In the genomic region with DNA sequence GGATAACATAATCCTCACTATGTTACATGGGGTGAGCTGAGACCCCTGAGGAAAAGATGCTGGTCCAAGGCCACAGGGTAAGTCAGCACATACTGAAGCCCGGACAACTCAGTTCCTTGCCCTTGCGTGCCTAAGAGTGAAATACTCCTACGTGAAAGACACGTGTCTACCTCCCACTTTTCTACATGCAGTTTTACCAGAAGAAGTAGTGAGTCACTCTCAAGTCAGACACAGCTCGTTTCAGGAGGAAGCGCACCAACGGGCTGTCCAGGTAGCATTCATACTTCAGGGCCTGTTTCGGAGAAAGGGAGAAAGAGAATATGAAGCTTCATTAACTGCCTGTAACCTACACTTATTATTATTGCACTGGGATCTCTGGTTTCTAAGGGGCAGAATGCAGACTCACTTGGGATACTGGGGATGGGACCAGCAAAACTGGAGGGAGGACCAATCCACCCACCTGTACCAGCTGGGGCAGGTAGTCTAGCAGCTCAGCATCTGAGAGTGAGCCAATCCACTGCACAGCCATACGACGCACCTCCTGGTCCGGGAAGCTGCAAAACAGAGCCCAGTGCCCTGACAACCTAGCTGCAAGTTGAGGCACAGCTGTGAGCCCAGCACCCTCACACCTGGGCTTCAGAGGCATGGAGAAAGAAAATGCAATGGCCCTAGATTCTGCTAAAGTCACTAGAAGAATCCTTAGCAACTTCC, we compare ENCODE assay signal across 13 cellular contexts. TPM values are rescaled to one million over a fixed set of nuclear protein-coding genes. Genes with fewer than 3 reads are reported as not detected.
DNase-seq lines count a peak whose midpoint lies in the region; ATAC-seq, FAIRE-seq and TF ChIP-seq lines count a peak whose summit lies in the region.
"Had no signal": no experiment of that assay in that cellular context is flagged by ENCODE, and none has a peak within 500 bp of the region (broad histone marks: within the 10 kb centered on the region; RNA-seq: fewer than 3 reads in every experiment).

No MANE protein-coding gene starts in this region.

- H3K4me2 ChIP-seq in K562 (ENCODE audit: insufficient read depth, low read length): no peak overlapping the region

- CTCF ChIA-PET in K562 (lab: Yijun Ruan, JAX; ENCODE audit: low intra/inter-chr PET ratio): interaction anchor here (4.0 kb wide), 1 partner anchor 59 kb away, joined by 29 read pairs; no protein-coding TSS in a partner anchor

- H3K36me3 ChIP-seq in left ventricle myocardium inferior (peaks cover 97% of the 10 kb centered on the region), heart left ventricle (peaks cover 0 to 99% (median 88%) of the 10 kb centered on the region in 9 donors), K562 (ENCODE audit: control insufficient read depth, insufficient read depth, low read length) (no peaks in the 10 kb centered on the region; the same call in 2 of the 3 replicates), urinary bladder (ENCODE audit: insufficient read depth) (no peaks in the 10 kb centered on the region)

- no peak overlapping the region for H3K4me3 ChIP-seq in left ventricle myocardium inferior
- no peak overlapping the region for H3K4me3 ChIP-seq in heart left ventricle
- H3K4me3 ChIP-seq in K562: no peak overlapping the region
- no peak overlapping the region for H3K4me3 ChIP-seq in urinary bladder (ENCODE audit: low read depth, low read length)
- H3K4me3 ChIP-seq: GM23248 had no signal

- H3K9me3 Mint-ChIP-seq in mesothelial cell of epicardium (no peaks in the 10 kb centered on the region), progenitor cell of endocrine pancreas (ENCODE audit: low read depth) (no peaks in the 10 kb centered on the region)

- H3K9me3 ChIP-seq in left ventricle myocardium inferior (replicated peaks) (no peaks in the 10 kb centered on the region), heart left ventricle (no peaks in the 10 kb centered on the region), K562 (replicated peaks; ENCODE audit: control insufficient read depth, insufficient read depth, low read depth, low read length) (no peaks in the 10 kb centered on the region)
- H3K9me3 ChIP-seq: BE2C had no signal

- no peak for DNase-seq in left ventricle myocardium inferior
- DNase-seq in heart left ventricle: no peak
- peak in 2 of 4 experiments; percentile 38 to 41 for DNase-seq in K562 (ENCODE audit: extremely low read depth in 1 of 4, low spot score in 3 of 4)
- no peak for DNase-seq in mesothelial cell of epicardium (ENCODE audit: low spot score in 2 of 2, unreplicated experiment in 2 of 2)
- no peak for DNase-seq in progenitor cell of endocrine pancreas (ENCODE audit: low spot score, unreplicated experiment)
- DNase-seq in AG08395 (ENCODE audit: low spot score): no peak
- DNase-seq: BE2C, GM23248, NCI-H1930 had no signal

- POLR2A ChIA-PET in K562 (lab: Yijun Ruan, JAX): interaction anchor here (0.5 to 1.5 kb wide), 5 partner anchors 9 to 387 kb away, joined by 3 to 5 read pairs (median 3); no protein-coding TSS in a partner anchor

- H2AFZ ChIP-seq in K562 (ENCODE audit: low read depth, low read length): no peak overlapping the region
- H2AFZ ChIP-seq: GM23248 had no signal

- no peaks in the 10 kb centered on the region for H3K9me1 ChIP-seq in K562 (ENCODE audit: control insufficient read depth, insufficient read depth, low read length)

- H3K27me3 Mint-ChIP-seq in mesothelial cell of epicardium (ENCODE audit: low read depth): no peaks in the 10 kb centered on the region
- no peaks in the 10 kb centered on the region for H3K27me3 Mint-ChIP-seq in progenitor cell of endocrine pancreas

- H3K27me3 ChIP-seq in left ventricle myocardium inferior (ENCODE audit: low read depth): no peaks in the 10 kb centered on the region
- no peaks in the 10 kb centered on the region for H3K27me3 ChIP-seq in heart left ventricle
- peaks cover 20 to 56% of the 10 kb centered on the region in 2 experiments; a peak in 4 of 5 replicates for H3K27me3 ChIP-seq in K562 (ENCODE audit: control insufficient read depth in 2 of 2, insufficient read depth in 2 of 2, low read length in 2 of 2)
- H3K27me3 ChIP-seq: BE2C had no signal

- WGBS in heart left ventricle, 4 donors: 80 to 88% (median 83%) methylated on average over 11 of the region's 11 CpGs
- 6% methylated on average over 11 of the region's 11 CpGs for WGBS in K562 (ENCODE audit: insufficient coverage, low coverage, missing lambda C conversion rate)
- 74% methylated on average over 11 of the region's 11 CpGs for WGBS in urinary bladder

- H3K4me3 Mint-ChIP-seq in mesothelial cell of epicardium: no peak overlapping the region
- H3K4me3 Mint-ChIP-seq in progenitor cell of endocrine pancreas (ENCODE audit: low read depth): no peak overlapping the region

- no peak for FAIRE-seq in K562 (lab: Jason Lieb, UNC)
- FAIRE-seq: endometrium, kidney had no signal

- H3K9ac ChIP-seq in K562 (ENCODE audit: insufficient read depth in 1 of 2, low read depth in 2 of 2, low read length in 2 of 2): peak overlapping the region in 1 of 2 experiments; percentile 26; a peak in 1 of 4 replicates
- H3K9ac ChIP-seq: GM23248 had no signal

- in situ Hi-C loops in K562 (cut with MboI): no loop called here

- H4K20me1 ChIP-seq in K562 (replicated peaks; ENCODE audit: control insufficient read depth, insufficient read depth, low read length): 0 out of 2 replicates have a peak, but pooled peaks cover 3% of the 10 kb centered on the region

- TF ChIP-seq CTCF in left ventricle myocardium inferior (IDR thresholded peaks at IDR 0.05; ENCODE audit: borderline replicate concordance): no peak
- TF ChIP-seq CTCF in heart left ventricle (IDR thresholded peaks at IDR 0.05): no peak
- no peak for TF ChIP-seq CTCF in K562 (IDR thresholded peaks at IDR 0.05 in 2 of 3, conservative IDR thresholded peaks at IDR 0.05 in 1 of 3; ENCODE audit: insufficient read depth in 2 of 3, low read depth in 1 of 3, low read length in 3 of 3)
- no peak for TF ChIP-seq CTCF in mesothelial cell of epicardium (IDR thresholded peaks at IDR 0.05; ENCODE audit: unreplicated experiment)
- TF ChIP-seq CTCF in progenitor cell of endocrine pancreas (IDR thresholded peaks at IDR 0.05; ENCODE audit: unreplicated experiment): no peak

- H3K4me1 ChIP-seq in left ventricle myocardium inferior: peaks cover 86% of the 10 kb centered on the region
- peaks cover 5 to 69% (median 40%) of the 10 kb centered on the region in 12 donors for H3K4me1 ChIP-seq in heart left ventricle
- H3K4me1 ChIP-seq in K562 (replicated peaks in 1 of 2; ENCODE audit: control insufficient read depth in 2 of 2, insufficient read depth in 2 of 2, low read length in 2 of 2): no peaks in the 10 kb centered on the region
- H3K4me1 ChIP-seq in urinary bladder (ENCODE audit: insufficient read depth): no peaks in the 10 kb centered on the region

- TF ChIP-seq EP300 in K562 (IDR thresholded peaks at IDR 0.05; ENCODE audit: low read length): no peak

- peaks cover 31% of the 10 kb centered on the region for H3K4me1 Mint-ChIP-seq in mesothelial cell of epicardium
- H3K4me1 Mint-ChIP-seq in progenitor cell of endocrine pancreas (ENCODE audit: low read depth): peaks cover 4% of the 10 kb centered on the region

- intact Hi-C loops in left ventricle myocardium inferior (cut with micrococcal nuclease) (no loop called here), heart left ventricle (cut with DNase I) (loop anchor here in 1 of 10 donors (10.0 kb wide), 1 partner anchor 361 kb away; no protein-coding TSS in a partner anchor), K562 (cut with micrococcal nuclease) (no loop called here)

- H3K27ac Mint-ChIP-seq in mesothelial cell of epicardium: peak overlapping the region; percentile 75
- H3K27ac Mint-ChIP-seq in progenitor cell of endocrine pancreas: no peak overlapping the region

- BruUV-seq in K562 (replicated peaks; lab: Mats Ljungman, UMichigan): no TSS peak

- H3K79me2 ChIP-seq in K562 (ENCODE audit: control insufficient read depth, insufficient read depth, low read length): no peaks in the 10 kb centered on the region

- ATAC-seq in heart left ventricle (no peak), K562 (no peak; the same call in 1 of the 3 replicates), HG03432 (IDR thresholded peaks at IDR 0.05; ENCODE audit: unreplicated experiment) (no peak)

- no peak for TF ChIP-seq RAD21 in K562 (CRISPR knock-in tag; conservative IDR thresholded peaks at IDR 0.05 in 1 of 2, IDR thresholded peaks at IDR 0.05 in 1 of 2)

- TF ChIP-seq POLR2A in heart left ventricle (IDR thresholded peaks at IDR 0.05) (no peak), K562 (conservative IDR thresholded peaks at IDR 0.05) (no peak)

- H3K36me3 Mint-ChIP-seq in mesothelial cell of epicardium: peaks cover 37% of the 10 kb centered on the region
- H3K36me3 Mint-ChIP-seq in progenitor cell of endocrine pancreas (ENCODE audit: insufficient read depth): peaks cover 46% of the 10 kb centered on the region

- H3K27ac ChIP-seq in left ventricle myocardium inferior (replicated peaks) (peak overlapping the region; percentile 71), heart left ventricle (peak overlapping the region in 6 of 12 donors; percentile 24 to 88 (median 76)), K562 (ENCODE audit: extremely low read depth, low read depth, low read length) (no peak overlapping the region), urinary bladder (ENCODE audit: low read depth) (peak overlapping the region; percentile 46)
- H3K27ac ChIP-seq: GM23248 had no signal

RNA-seq across cellular contexts. Expression of a gene that starts 32.4 kb away (rescaled TPM):
- 20.5 TPM for total RNA-seq in left ventricle myocardium inferior
- 10 to 100 TPM; 15.8 to 29.8 (median 25.9) TPM for total RNA-seq in heart left ventricle
- polyA plus RNA-seq in heart left ventricle: 10 to 100 TPM in 1 of 2 donors, 1 to 10 TPM in 1; 8.1 to 27.9 TPM
- 89.5 and 106 TPM in 2 replicates for total RNA-seq in K562 (2011; cell fraction: chromatin; rRNA removed; ENCODE audit: low replicate concordance)
- 92.1 and 92.6 TPM in 2 replicates for total RNA-seq in K562 (2011; cell fraction: nucleolus; rRNA removed)
- 106 and 121 TPM in 2 replicates for total RNA-seq in K562 (2011; cell fraction: nucleoplasm; rRNA removed)
- total RNA-seq in K562 (2014; rRNA removed): 30.8 and 32.3 TPM in 2 replicates
- total RNA-seq in K562 (2014; rRNA removed; fragmentation: Illumina TruSeq; extraction: Trizol): 42.2 and 45.5 TPM in 2 replicates
- total RNA-seq in K562 (2015; rRNA removed; fragmentation: Illumina TruSeq; extraction: Trizol): 30.6 and 32.4 TPM in 2 replicates
- 46.5 and 48.1 TPM in 2 replicates for total RNA-seq in K562 (2021)
- polyA plus RNA-seq in K562 (2011; rRNA removed): 24.6 and 27.0 TPM in 2 replicates
- polyA plus RNA-seq in K562 (2011; cell fraction: cytosol; rRNA removed): 19.2 and 23.1 TPM in 2 replicates
- polyA plus RNA-seq in K562 (2011; cell fraction: nucleus; rRNA removed): 18.4 and 20.5 TPM in 2 replicates
- 15.8 and 22.5 TPM in 2 replicates for polyA plus RNA-seq in K562 (2012)
- 34.2 and 36.5 TPM in 2 replicates for polyA plus RNA-seq in K562 (2014; fragmentation: Illumina TruSeq; extraction: Trizol)
- 10 to 100 TPM; 17.0 to 24.7 TPM for polyA plus RNA-seq in K562 (2014; fragmentation: Nextera tagmentation; extraction: Ambion mirVana)
- polyA plus RNA-seq in K562 (2014; rRNA removed): 26.9 and 27.2 TPM in 2 replicates
- polyA minus RNA-seq in K562 (2011; rRNA and poly(A)+ RNA removed): 47.0 and 63.2 TPM in 2 replicates
- polyA minus RNA-seq in K562 (2011; cell fraction: cytosol; rRNA and poly(A)+ RNA removed): 38.7 and 39.2 TPM in 2 replicates
- polyA minus RNA-seq in K562 (2011; cell fraction: nucleus; rRNA and poly(A)+ RNA removed): 36.5 and 72.2 TPM in 2 replicates
- total RNA-seq in mesothelial cell of epicardium: 56.2 to 57.5 TPM (median 57.5 TPM) in 3 replicates
- total RNA-seq in urinary bladder: 45.2 TPM
- 28.3 TPM for polyA plus RNA-seq in urinary bladder
- 42.6 and 43.3 TPM in 2 replicates for total RNA-seq in progenitor cell of endocrine pancreas

RNA-seq across cellular contexts. Expression of a gene that starts 50.6 kb away (rescaled TPM):
- total RNA-seq in left ventricle myocardium inferior (18.5 TPM), heart left ventricle (10 to 100 TPM; 12.9 to 42.5 (median 19.8) TPM), K562 (2014; rRNA removed) (0.95 and 1.6 TPM in 2 replicates), K562 (2014; rRNA removed; fragmentation: Illumina TruSeq; extraction: Trizol) (0.61 and 0.62 TPM in 2 replicates), K562 (2015; rRNA removed; fragmentation: Illumina TruSeq; extraction: Trizol) (0.34 and 0.72 TPM in 2 replicates), K562 (2021) (1.8 and 2.9 TPM in 2 replicates), mesothelial cell of epicardium (36.3 to 39.6 TPM (median 39.5 TPM) in 3 replicates), urinary bladder (33.6 TPM), progenitor cell of endocrine pancreas (62.2 and 62.7 TPM in 2 replicates)
- polyA plus RNA-seq in heart left ventricle (10 to 100 TPM in 1 of 2 donors, 1 to 10 TPM in 1; 9.2 to 11.9 TPM), K562 (2011; rRNA removed) (1.1 and 4.0 TPM in 2 replicates), K562 (2014; fragmentation: Illumina TruSeq; extraction: Trizol) (0.55 and 0.82 TPM in 2 replicates), K562 (2014; fragmentation: Nextera tagmentation; extraction: Ambion mirVana) (under 1 TPM; 0.10 to 0.27 TPM), K562 (2014; rRNA removed) (0.27 and 0.65 TPM in 2 replicates), urinary bladder (19.7 TPM)
- total RNA-seq in K562 (2011; cell fraction: chromatin; rRNA removed; ENCODE audit: low replicate concordance): 1.7 and 12.0 TPM in 2 replicates
- 2.2 and 6.7 TPM in 2 replicates for total RNA-seq in K562 (2011; cell fraction: nucleolus; rRNA removed)
- 2.1 and 2.4 TPM in 2 replicates for total RNA-seq in K562 (2011; cell fraction: nucleoplasm; rRNA removed)
- 2.0 and 3.0 TPM in 2 replicates for polyA plus RNA-seq in K562 (2011; cell fraction: cytosol; rRNA removed)
- polyA plus RNA-seq in K562 (2011; cell fraction: nucleus; rRNA removed): 3.8 and 3.9 TPM in 2 replicates
- polyA plus RNA-seq in K562 (2012): 1.4 and 2.8 TPM in 2 replicates
- 3.3 and 3.9 TPM in 2 replicates for polyA minus RNA-seq in K562 (2011; rRNA and poly(A)+ RNA removed)
- polyA minus RNA-seq in K562 (2011; cell fraction: cytosol; rRNA and poly(A)+ RNA removed): 2.7 and 7.7 TPM in 2 replicates
- polyA minus RNA-seq in K562 (2011; cell fraction: nucleus; rRNA and poly(A)+ RNA removed): 3.1 and 6.1 TPM in 2 replicates
